ENCODE assay signal across 1 cellular context in the genomic region with DNA sequence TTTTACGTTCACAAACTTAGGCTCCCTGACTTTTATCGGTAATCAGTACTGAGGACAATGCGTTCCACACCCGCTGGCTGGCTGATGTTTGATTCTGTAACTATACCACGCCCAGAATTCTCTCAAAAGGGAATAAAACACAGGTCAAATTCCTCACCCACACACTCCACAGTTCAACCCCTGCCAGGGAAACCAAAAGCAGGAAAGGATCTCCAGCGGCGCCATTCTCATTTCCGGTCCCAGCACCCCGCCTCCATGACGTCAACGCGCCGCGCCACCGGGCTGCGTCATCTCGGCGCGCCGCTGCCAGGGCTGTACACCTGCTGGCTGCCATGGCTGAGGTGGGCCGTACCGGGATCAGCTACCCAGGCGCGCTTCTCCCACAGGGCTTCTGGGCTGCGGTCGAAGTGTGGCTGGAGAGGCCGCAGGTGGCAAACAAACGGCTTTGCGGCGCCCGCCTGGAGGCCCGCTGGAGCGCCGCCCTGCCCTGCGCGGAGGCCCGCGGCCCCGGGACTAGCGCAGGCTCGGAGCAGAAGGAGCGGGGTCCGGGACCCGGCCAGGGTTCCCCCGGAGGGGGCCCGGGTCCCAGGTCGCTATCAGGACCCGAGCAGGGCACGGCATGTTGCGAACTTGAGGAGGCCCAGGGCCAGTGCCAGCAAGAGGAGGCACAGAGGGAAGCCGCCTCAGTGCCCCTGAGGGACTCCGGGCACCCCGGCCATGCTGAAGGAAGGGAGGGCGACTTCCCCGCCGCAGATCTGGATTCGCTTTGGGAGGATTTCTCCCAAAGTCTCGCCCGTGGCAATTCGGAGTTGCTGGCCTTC.
TF ChIP-seq lines count a peak whose summit lies in the region.

A gene (minus strand): TSS at position 233 of the 821 bp plus-strand sequence. CDS start 24,202 bp downstream, outside the sequence.
A gene with protein sequence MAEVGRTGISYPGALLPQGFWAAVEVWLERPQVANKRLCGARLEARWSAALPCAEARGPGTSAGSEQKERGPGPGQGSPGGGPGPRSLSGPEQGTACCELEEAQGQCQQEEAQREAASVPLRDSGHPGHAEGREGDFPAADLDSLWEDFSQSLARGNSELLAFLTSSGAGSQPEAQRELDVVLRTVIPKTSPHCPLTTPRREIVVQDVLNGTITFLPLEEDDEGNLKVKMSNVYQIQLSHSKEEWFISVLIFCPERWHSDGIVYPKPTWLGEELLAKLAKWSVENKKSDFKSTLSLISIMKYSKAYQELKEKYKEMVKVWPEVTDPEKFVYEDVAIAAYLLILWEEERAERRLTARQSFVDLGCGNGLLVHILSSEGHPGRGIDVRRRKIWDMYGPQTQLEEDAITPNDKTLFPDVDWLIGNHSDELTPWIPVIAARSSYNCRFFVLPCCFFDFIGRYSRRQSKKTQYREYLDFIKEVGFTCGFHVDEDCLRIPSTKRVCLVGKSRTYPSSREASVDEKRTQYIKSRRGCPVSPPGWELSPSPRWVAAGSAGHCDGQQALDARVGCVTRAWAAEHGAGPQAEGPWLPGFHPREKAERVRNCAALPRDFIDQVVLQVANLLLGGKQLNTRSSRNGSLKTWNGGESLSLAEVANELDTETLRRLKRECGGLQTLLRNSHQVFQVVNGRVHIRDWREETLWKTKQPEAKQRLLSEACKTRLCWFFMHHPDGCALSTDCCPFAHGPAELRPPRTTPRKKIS (plus strand): TSS at position 287 of the 821 bp plus-strand sequence. CDS start 46 bp downstream, at position 333.

TF ChIP-seq in HEK293, 187 proteins besides CTCF, POLR2A, EP300 and RAD21 (continued from another document and continues in another):
- TF ChIP-seq, protein P1, sequence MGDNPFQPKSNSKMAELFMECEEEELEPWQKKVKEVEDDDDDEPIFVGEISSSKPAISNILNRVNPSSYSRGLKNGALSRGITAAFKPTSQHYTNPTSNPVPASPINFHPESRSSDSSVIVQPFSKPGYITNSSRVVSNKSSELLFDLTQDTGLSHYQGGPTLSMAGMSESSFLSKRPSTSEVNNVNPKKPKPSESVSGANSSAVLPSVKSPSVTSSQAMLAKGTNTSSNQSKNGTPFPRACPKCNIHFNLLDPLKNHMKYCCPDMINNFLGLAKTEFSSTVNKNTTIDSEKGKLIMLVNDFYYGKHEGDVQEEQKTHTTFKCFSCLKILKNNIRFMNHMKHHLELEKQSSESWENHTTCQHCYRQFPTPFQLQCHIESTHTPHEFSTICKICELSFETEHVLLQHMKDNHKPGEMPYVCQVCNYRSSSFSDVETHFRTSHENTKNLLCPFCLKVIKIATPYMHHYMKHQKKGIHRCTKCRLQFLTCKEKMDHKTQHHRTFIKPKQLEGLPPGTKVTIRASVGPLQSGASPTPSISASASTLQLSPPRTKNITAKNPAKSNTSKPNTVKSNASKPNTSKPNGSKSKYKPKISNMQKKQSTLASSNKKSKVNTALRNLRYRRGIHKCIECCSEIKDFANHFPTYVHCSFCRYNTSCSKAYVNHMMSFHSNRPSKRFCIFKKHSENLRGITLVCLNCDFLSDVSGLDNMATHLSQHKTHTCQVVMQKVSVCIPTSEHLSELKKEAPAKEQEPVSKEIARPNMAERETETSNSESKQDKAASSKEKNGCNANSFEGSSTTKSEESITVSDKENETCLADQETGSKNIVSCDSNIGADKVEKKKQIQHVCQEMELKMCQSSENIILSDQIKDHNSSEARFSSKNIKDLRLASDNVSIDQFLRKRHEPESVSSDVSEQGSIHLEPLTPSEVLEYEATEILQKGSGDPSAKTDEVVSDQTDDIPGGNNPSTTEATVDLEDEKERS (tag by site-specific recombination; IDR thresholded peaks at IDR 0.05), result no peak
- TF ChIP-seq ZBTB48 (tag by site-specific recombination; IDR thresholded peaks at IDR 0.05), result no peak
- TF ChIP-seq, protein P2, sequence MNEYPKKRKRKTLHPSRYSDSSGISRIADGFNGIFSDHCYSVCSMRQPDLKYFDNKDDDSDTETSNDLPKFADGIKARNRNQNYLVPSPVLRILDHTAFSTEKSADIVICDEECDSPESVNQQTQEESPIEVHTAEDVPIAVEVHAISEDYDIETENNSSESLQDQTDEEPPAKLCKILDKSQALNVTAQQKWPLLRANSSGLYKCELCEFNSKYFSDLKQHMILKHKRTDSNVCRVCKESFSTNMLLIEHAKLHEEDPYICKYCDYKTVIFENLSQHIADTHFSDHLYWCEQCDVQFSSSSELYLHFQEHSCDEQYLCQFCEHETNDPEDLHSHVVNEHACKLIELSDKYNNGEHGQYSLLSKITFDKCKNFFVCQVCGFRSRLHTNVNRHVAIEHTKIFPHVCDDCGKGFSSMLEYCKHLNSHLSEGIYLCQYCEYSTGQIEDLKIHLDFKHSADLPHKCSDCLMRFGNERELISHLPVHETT (tag by site-specific recombination; IDR thresholded peaks at IDR 0.05), result peak; percentile 77; the same call in 1 of the 2 replicates
- no peak for TF ChIP-seq WT1 (tag by site-specific recombination; IDR thresholded peaks at IDR 0.05)
- TF ChIP-seq, protein P3, sequence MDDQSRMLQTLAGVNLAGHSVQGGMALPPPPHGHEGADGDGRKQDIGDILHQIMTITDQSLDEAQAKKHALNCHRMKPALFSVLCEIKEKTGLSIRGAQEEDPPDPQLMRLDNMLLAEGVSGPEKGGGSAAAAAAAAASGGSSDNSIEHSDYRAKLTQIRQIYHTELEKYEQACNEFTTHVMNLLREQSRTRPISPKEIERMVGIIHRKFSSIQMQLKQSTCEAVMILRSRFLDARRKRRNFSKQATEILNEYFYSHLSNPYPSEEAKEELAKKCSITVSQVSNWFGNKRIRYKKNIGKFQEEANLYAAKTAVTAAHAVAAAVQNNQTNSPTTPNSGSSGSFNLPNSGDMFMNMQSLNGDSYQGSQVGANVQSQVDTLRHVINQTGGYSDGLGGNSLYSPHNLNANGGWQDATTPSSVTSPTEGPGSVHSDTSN (CRISPR knock-in tag; IDR thresholded peaks at IDR 0.05), result no peak
- TF ChIP-seq ZNF112 (tag by site-specific recombination; IDR thresholded peaks at IDR 0.05), result no peak
- TF ChIP-seq, protein P4, sequence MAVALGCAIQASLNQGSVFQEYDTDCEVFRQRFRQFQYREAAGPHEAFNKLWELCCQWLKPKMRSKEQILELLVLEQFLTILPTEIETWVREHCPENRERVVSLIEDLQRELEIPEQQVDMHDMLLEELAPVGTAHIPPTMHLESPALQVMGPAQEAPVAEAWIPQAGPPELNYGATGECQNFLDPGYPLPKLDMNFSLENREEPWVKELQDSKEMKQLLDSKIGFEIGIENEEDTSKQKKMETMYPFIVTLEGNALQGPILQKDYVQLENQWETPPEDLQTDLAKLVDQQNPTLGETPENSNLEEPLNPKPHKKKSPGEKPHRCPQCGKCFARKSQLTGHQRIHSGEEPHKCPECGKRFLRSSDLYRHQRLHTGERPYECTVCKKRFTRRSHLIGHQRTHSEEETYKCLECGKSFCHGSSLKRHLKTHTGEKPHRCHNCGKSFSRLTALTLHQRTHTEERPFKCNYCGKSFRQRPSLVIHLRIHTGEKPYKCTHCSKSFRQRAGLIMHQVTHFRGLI (tag by site-specific recombination; IDR thresholded peaks at IDR 0.05), result no peak
- TF ChIP-seq ZNF544 (tag by site-specific recombination; IDR thresholded peaks at IDR 0.05), result no peak
- no peak for TF ChIP-seq ZFP69B (tag by site-specific recombination; IDR thresholded peaks at IDR 0.05)
- TF ChIP-seq ZNF701 (tag by site-specific recombination; IDR thresholded peaks at IDR 0.05), result no peak
- TF ChIP-seq ZNF670 (tag by site-specific recombination; IDR thresholded peaks at IDR 0.05; ENCODE audit: low read depth), result no peak
- no peak for TF ChIP-seq ZNF146 (tag by site-specific recombination; IDR thresholded peaks at IDR 0.05)
- TF ChIP-seq, protein P5, sequence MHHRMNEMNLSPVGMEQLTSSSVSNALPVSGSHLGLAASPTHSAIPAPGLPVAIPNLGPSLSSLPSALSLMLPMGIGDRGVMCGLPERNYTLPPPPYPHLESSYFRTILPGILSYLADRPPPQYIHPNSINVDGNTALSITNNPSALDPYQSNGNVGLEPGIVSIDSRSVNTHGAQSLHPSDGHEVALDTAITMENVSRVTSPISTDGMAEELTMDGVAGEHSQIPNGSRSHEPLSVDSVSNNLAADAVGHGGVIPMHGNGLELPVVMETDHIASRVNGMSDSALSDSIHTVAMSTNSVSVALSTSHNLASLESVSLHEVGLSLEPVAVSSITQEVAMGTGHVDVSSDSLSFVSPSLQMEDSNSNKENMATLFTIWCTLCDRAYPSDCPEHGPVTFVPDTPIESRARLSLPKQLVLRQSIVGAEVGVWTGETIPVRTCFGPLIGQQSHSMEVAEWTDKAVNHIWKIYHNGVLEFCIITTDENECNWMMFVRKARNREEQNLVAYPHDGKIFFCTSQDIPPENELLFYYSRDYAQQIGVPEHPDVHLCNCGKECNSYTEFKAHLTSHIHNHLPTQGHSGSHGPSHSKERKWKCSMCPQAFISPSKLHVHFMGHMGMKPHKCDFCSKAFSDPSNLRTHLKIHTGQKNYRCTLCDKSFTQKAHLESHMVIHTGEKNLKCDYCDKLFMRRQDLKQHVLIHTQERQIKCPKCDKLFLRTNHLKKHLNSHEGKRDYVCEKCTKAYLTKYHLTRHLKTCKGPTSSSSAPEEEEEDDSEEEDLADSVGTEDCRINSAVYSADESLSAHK (tag by site-specific recombination; IDR thresholded peaks at IDR 0.05), result no peak
- no peak for TF ChIP-seq MYNN (tag by site-specific recombination; IDR thresholded peaks at IDR 0.05; ENCODE audit: borderline replicate concordance)
- TF ChIP-seq KLF7 (tag by site-specific recombination; IDR thresholded peaks at IDR 0.05; ENCODE audit: borderline replicate concordance), result no peak
- TF ChIP-seq, protein P6, sequence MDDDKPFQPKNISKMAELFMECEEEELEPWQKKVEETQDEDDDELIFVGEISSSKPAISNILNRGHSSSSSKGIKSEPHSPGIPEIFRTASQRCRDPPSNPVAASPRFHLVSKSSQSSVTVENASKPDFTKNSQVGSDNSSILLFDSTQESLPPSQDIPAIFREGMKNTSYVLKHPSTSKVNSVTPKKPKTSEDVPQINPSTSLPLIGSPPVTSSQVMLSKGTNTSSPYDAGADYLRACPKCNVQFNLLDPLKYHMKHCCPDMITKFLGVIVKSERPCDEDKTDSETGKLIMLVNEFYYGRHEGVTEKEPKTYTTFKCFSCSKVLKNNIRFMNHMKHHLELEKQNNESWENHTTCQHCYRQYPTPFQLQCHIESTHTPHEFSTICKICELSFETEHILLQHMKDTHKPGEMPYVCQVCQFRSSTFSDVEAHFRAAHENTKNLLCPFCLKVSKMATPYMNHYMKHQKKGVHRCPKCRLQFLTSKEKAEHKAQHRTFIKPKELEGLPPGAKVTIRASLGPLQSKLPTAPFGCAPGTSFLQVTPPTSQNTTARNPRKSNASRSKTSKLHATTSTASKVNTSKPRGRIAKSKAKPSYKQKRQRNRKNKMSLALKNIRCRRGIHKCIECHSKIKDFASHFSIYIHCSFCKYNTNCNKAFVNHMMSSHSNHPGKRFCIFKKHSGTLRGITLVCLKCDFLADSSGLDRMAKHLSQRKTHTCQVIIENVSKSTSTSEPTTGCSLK (tag by site-specific recombination; IDR thresholded peaks at IDR 0.05), result no peak
- TF ChIP-seq, protein P7, sequence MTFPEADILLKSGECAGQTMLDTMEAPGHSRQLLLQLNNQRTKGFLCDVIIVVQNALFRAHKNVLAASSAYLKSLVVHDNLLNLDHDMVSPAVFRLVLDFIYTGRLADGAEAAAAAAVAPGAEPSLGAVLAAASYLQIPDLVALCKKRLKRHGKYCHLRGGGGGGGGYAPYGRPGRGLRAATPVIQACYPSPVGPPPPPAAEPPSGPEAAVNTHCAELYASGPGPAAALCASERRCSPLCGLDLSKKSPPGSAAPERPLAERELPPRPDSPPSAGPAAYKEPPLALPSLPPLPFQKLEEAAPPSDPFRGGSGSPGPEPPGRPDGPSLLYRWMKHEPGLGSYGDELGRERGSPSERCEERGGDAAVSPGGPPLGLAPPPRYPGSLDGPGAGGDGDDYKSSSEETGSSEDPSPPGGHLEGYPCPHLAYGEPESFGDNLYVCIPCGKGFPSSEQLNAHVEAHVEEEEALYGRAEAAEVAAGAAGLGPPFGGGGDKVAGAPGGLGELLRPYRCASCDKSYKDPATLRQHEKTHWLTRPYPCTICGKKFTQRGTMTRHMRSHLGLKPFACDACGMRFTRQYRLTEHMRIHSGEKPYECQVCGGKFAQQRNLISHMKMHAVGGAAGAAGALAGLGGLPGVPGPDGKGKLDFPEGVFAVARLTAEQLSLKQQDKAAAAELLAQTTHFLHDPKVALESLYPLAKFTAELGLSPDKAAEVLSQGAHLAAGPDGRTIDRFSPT (tag by site-specific recombination; IDR thresholded peaks at IDR 0.05), result peak; percentile 34; the same call in 1 of the 2 replicates
- TF ChIP-seq, protein P8, sequence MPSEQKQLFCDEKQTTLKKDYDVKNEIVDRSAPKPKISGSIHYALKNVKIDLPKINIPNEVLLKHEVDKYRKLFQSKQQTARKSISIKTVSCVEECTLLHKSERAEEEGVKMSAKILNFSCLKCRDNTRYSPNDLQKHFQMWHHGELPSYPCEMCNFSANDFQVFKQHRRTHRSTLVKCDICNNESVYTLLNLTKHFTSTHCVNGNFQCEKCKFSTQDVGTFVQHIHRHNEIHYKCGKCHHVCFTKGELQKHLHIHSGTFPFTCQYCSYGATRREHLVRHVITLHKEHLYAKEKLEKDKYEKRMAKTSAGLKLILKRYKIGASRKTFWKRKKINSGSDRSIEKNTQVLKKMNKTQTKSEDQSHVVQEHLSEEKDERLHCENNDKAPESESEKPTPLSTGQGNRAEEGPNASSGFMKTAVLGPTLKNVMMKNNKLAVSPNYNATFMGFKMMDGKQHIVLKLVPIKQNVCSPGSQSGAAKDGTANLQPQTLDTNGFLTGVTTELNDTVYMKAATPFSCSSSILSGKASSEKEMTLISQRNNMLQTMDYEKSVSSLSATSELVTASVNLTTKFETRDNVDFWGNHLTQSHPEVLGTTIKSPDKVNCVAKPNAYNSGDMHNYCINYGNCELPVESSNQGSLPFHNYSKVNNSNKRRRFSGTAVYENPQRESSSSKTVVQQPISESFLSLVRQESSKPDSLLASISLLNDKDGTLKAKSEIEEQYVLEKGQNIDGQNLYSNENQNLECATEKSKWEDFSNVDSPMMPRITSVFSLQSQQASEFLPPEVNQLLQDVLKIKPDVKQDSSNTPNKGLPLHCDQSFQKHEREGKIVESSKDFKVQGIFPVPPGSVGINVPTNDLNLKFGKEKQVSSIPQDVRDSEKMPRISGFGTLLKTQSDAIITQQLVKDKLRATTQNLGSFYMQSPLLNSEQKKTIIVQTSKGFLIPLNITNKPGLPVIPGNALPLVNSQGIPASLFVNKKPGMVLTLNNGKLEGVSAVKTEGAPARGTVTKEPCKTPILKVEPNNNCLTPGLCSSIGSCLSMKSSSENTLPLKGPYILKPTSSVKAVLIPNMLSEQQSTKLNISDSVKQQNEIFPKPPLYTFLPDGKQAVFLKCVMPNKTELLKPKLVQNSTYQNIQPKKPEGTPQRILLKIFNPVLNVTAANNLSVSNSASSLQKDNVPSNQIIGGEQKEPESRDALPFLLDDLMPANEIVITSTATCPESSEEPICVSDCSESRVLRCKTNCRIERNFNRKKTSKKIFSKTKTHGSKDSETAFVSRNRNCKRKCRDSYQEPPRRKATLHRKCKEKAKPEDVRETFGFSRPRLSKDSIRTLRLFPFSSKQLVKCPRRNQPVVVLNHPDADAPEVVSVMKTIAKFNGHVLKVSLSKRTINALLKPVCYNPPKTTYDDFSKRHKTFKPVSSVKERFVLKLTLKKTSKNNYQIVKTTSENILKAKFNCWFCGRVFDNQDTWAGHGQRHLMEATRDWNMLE (tag by site-specific recombination; conservative IDR thresholded peaks at IDR 0.05; ENCODE audit: low read depth), result peak; percentile 50
- no peak for TF ChIP-seq ZNF830 (tag by site-specific recombination; IDR thresholded peaks at IDR 0.05; ENCODE audit: low read depth)
- no peak for TF ChIP-seq ZBTB7A (tag by site-specific recombination; IDR thresholded peaks at IDR 0.05; ENCODE audit: low read depth)
- TF ChIP-seq, protein P9, sequence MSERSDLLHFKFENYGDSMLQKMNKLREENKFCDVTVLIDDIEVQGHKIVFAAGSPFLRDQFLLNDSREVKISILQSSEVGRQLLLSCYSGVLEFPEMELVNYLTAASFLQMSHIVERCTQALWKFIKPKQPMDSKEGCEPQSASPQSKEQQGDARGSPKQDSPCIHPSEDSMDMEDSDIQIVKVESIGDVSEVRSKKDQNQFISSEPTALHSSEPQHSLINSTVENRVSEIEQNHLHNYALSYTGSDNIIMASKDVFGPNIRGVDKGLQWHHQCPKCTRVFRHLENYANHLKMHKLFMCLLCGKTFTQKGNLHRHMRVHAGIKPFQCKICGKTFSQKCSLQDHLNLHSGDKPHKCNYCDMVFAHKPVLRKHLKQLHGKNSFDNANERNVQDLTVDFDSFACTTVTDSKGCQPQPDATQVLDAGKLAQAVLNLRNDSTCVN (tag by site-specific recombination; optimal IDR thresholded peaks at IDR 0.05), result peak; percentile 38
